In genomic region chrX:148507413-148507812, GRCh38 we compare ENCODE assay signal across 35 cellular contexts.
"Had no signal": no experiment of that assay in that cellular context is flagged by ENCODE, and none has a peak within 500 bp of the region (broad histone marks: within the 10 kb centered on the region; RNA-seq: fewer than 3 reads in every experiment).

No MANE protein-coding gene starts in this region.

- DNase-seq: activated B cell treated with CpG ODN at 0.5 μM for 24 hours; activated CD4-positive, alpha-beta memory T cell treated with anti-CD3 and anti-CD28 coated beads for 36 hours; activated CD4-positive, alpha-beta T cell treated with anti-CD3 and anti-CD28 coated beads for 48 hours; activated CD8-positive, alpha-beta memory T cell treated with anti-CD3 and anti-CD28 coated beads, Interleukin-2, amount 10 ng/mL, durations not matched to agents 7 days and 5 days; activated CD8-positive, alpha-beta memory T cell treated with anti-CD3 and anti-CD28 coated beads, Interleukin-2, amount 50 U/mL, for 4 hours; activated CD8-positive, alpha-beta T cell treated with anti-CD3 and anti-CD28 coated beads, Interleukin-2, amount 10 ng/mL, durations not matched to agents 7 days and 5 days; activated effector memory CD4-positive, alpha-beta T cell treated with anti-CD3 and anti-CD28 coated beads, Interleukin-2, amount 50 U/mL, for 16 hours; activated naive CD4-positive, alpha-beta T cell treated with anti-CD3 and anti-CD28 coated beads for 36 hours; activated naive CD8-positive, alpha-beta T cell treated with anti-CD3 and anti-CD28 coated beads for 36 hours; activated naive CD8-positive, alpha-beta T cell treated with anti-CD3 and anti-CD28 coated beads, Interleukin-2, amount 50 U/mL, for 24 hours; activated T-cell treated with anti-CD3 and anti-CD28 coated beads, Interleukin-2, amount 50 U/mL, for 1 hour; activated T-cell treated with anti-CD3 and anti-CD28 coated beads, Interleukin-2, amount 50 U/mL, for 48 hours; adrenal gland; amygdala; aorta; central memory CD4-positive, alpha-beta T cell; cerebellar nuclear complex; colonic mucosa; effector CD8-positive, alpha-beta T cell; esophagus squamous epithelium; foreskin fibroblast; head of caudate nucleus; T-helper 1 cell; T-helper 17 cell; T1000; WERI-Rb-1 had no signal

- H3K27ac ChIP-seq: adrenal gland, breast epithelium, cardiac muscle cell, colonic mucosa, epithelial cell of prostate, esophagus squamous epithelium, WERI-Rb-1 had no signal

- H3K36me3 ChIP-seq: adrenal gland, breast epithelium, cardiac muscle cell, colonic mucosa, esophagus squamous epithelium, WERI-Rb-1 had no signal

- H3K4me1 ChIP-seq: adrenal gland, breast epithelium, colonic mucosa, esophagus squamous epithelium had no signal

- H3K36me3 Mint-ChIP-seq: activated CD4-positive, alpha-beta memory T cell treated with anti-CD3 and anti-CD28 coated beads for 36 hours; activated CD8-positive, alpha-beta memory T cell treated with anti-CD3 and anti-CD28 coated beads, Interleukin-2, amount 10 ng/mL, durations not matched to agents 7 days and 5 days; activated naive CD4-positive, alpha-beta T cell treated with anti-CD3 and anti-CD28 coated beads, Interleukin-2, amount 50 U/mL, for 24 hours; activated naive CD8-positive, alpha-beta T cell treated with anti-CD3 and anti-CD28 coated beads for 36 hours; brain had no signal

- H3K27ac Mint-ChIP-seq: activated B cell treated with CpG ODN at 0.5 μM for 24 hours; activated CD4-positive, alpha-beta memory T cell treated with anti-CD3 and anti-CD28 coated beads for 36 hours; activated CD8-positive, alpha-beta memory T cell treated with anti-CD3 and anti-CD28 coated beads, Interleukin-2, amount 10 ng/mL, durations not matched to agents 7 days and 5 days; activated CD8-positive, alpha-beta T cell treated with anti-CD3 and anti-CD28 coated beads, Interleukin-2, amount 10 ng/mL, durations not matched to agents 7 days and 5 days; activated naive CD4-positive, alpha-beta T cell treated with anti-CD3 and anti-CD28 coated beads for 36 hours; activated naive CD4-positive, alpha-beta T cell treated with anti-CD3 and anti-CD28 coated beads, Interleukin-2, amount 50 U/mL, for 24 hours; activated naive CD8-positive, alpha-beta T cell treated with anti-CD3 and anti-CD28 coated beads for 36 hours; activated naive CD8-positive, alpha-beta T cell treated with anti-CD3 and anti-CD28 coated beads, Interleukin-2, amount 50 U/mL, for 24 hours; activated T-helper 1 cell treated with anti-CD3 and anti-CD28 coated beads, Interleukin-12 subunit alpha, Interleukin-12 subunit beta, Interleukin-2, Interleukin-4 antibody, amounts not matched to agents 30 ng/mL and 10 ng/mL and 1 ng/mL, durations not matched to agents 14 hours and 24 hours and 36 hours; activated T-helper 2 cell treated with anti-CD3 and anti-CD28 coated beads, Interferon-gamma antibody, Interleukin-2, Interleukin-4, amounts not matched to agents 10 μg/mL and 5 μg/mL and 100 μg/mL, durations not matched to agents 14 hours and 24 hours and 36 hours; brain; T-helper 17 cell; T-helper 2 cell treated with Interferon-gamma antibody and Interleukin-4, amounts not matched to agents 5 μg/mL and 100 μg/mL, for 36 hours had no signal

- H3K4me3 Mint-ChIP-seq: activated B cell treated with CpG ODN at 0.5 μM for 24 hours; activated CD4-positive, alpha-beta memory T cell treated with anti-CD3 and anti-CD28 coated beads for 36 hours; activated CD8-positive, alpha-beta memory T cell treated with anti-CD3 and anti-CD28 coated beads, Interleukin-2, amount 10 ng/mL, durations not matched to agents 7 days and 5 days; activated CD8-positive, alpha-beta T cell treated with anti-CD3 and anti-CD28 coated beads, Interleukin-2, amount 10 ng/mL, durations not matched to agents 7 days and 5 days; activated naive CD4-positive, alpha-beta T cell treated with anti-CD3 and anti-CD28 coated beads for 36 hours; activated naive CD4-positive, alpha-beta T cell treated with anti-CD3 and anti-CD28 coated beads, Interleukin-2, amount 50 U/mL, for 24 hours; activated naive CD8-positive, alpha-beta T cell treated with anti-CD3 and anti-CD28 coated beads for 36 hours; activated naive CD8-positive, alpha-beta T cell treated with anti-CD3 and anti-CD28 coated beads, Interleukin-2, amount 50 U/mL, for 24 hours; activated T-helper 1 cell treated with anti-CD3 and anti-CD28 coated beads, Interleukin-12 subunit alpha, Interleukin-12 subunit beta, Interleukin-2, Interleukin-4 antibody, amounts not matched to agents 30 ng/mL and 10 ng/mL and 1 ng/mL, durations not matched to agents 14 hours and 24 hours and 36 hours; T-helper 17 cell; T-helper 2 cell treated with Interferon-gamma antibody and Interleukin-4, amounts not matched to agents 5 μg/mL and 100 μg/mL, for 36 hours had no signal

- H3K9me3 ChIP-seq: adrenal gland, breast epithelium, colonic mucosa, esophagus squamous epithelium had no signal

- H3K4me3 ChIP-seq: adrenal gland, breast epithelium, cardiac muscle cell, colonic mucosa, esophagus squamous epithelium had no signal

- H3K9me3 Mint-ChIP-seq: activated B cell treated with CpG ODN at 0.5 μM for 24 hours; activated CD4-positive, alpha-beta memory T cell treated with anti-CD3 and anti-CD28 coated beads for 36 hours; activated naive CD4-positive, alpha-beta T cell treated with anti-CD3 and anti-CD28 coated beads for 36 hours; activated naive CD4-positive, alpha-beta T cell treated with anti-CD3 and anti-CD28 coated beads, Interleukin-2, amount 50 U/mL, for 24 hours; activated naive CD8-positive, alpha-beta T cell treated with anti-CD3 and anti-CD28 coated beads for 36 hours; activated naive CD8-positive, alpha-beta T cell treated with anti-CD3 and anti-CD28 coated beads, Interleukin-2, amount 50 U/mL, for 24 hours; activated T-helper 1 cell treated with anti-CD3 and anti-CD28 coated beads, Interleukin-12 subunit alpha, Interleukin-12 subunit beta, Interleukin-2, Interleukin-4 antibody, amounts not matched to agents 30 ng/mL and 10 ng/mL and 1 ng/mL, durations not matched to agents 14 hours and 24 hours and 36 hours; activated T-helper 2 cell treated with anti-CD3 and anti-CD28 coated beads, Interferon-gamma antibody, Interleukin-2, Interleukin-4, amounts not matched to agents 10 μg/mL and 5 μg/mL and 100 μg/mL, durations not matched to agents 14 hours and 24 hours and 36 hours; T-helper 2 cell treated with Interferon-gamma antibody and Interleukin-4, amounts not matched to agents 5 μg/mL and 100 μg/mL, for 36 hours had no signal

- H3K27me3 ChIP-seq: cardiac muscle cell had no signal

- H3K27me3 Mint-ChIP-seq: activated naive CD4-positive, alpha-beta T cell treated with anti-CD3 and anti-CD28 coated beads, Interleukin-2, amount 50 U/mL, for 24 hours had no signal

- ATAC-seq: activated CD4-positive, CD25-positive, alpha-beta regulatory T cell treated with anti-CD3 and anti-CD28 coated beads, Interleukin-2, amount 50 U/mL, for 24 hours; activated CD8-positive, alpha-beta memory T cell treated with anti-CD3 and anti-CD28 coated beads, Interleukin-2, amount 10 ng/mL, durations not matched to agents 7 days and 5 days; activated CD8-positive, alpha-beta T cell treated with anti-CD3 and anti-CD28 coated beads, Interleukin-2, amount 10 ng/mL, durations not matched to agents 7 days and 5 days; activated naive CD8-positive, alpha-beta T cell treated with anti-CD3 and anti-CD28 coated beads, Interleukin-2, amount 50 U/mL, for 24 hours; T-helper 17 cell had no signal

- H3K4me1 Mint-ChIP-seq: activated B cell treated with CpG ODN at 0.5 μM for 24 hours; activated CD8-positive, alpha-beta memory T cell treated with anti-CD3 and anti-CD28 coated beads, Interleukin-2, amount 10 ng/mL, durations not matched to agents 7 days and 5 days; activated naive CD4-positive, alpha-beta T cell treated with anti-CD3 and anti-CD28 coated beads, Interleukin-2, amount 50 U/mL, for 24 hours; activated naive CD8-positive, alpha-beta T cell treated with anti-CD3 and anti-CD28 coated beads for 36 hours; activated naive CD8-positive, alpha-beta T cell treated with anti-CD3 and anti-CD28 coated beads, Interleukin-2, amount 50 U/mL, for 24 hours; T-helper 17 cell had no signal
